ENCODE assay signal across 21 cellular contexts in the genomic region with DNA sequence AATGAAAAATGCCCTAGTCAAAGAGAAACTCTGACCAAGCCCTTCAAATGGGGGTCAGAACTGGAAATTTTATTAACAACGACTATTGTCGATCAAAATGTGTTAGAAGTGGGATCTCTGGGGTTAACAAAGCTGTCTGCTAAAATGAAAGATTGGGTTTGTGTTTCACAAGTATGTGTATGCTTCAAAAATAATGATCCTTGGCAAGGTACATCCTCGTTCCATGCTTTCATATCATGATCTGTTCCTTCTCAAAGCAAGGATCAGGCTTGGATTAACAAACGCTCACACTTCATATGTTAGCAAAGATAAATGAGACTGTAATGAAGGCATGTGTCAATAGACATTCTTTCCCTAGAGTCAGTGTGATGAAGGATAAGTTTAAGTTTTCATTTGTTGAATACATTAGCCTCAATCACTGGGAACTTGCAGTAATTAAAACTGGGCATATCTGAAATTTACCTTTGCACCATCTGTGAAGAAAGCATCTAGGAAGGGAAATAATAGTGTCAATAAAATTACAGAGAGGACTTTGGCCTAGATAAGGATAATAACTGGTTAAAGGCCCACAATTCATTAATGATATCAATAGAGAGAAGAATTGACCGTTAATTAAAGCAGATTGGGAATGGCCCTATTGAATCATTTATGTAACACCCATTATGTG.
A peak's percentile ranks its signal among the peaks of the same experiment; 100 is the strongest.
DNase-seq lines count a peak whose midpoint lies in the region; ATAC-seq, FAIRE-seq and TF ChIP-seq lines count a peak whose summit lies in the region.
"Had no signal": no experiment of that assay in that cellular context is flagged by ENCODE, and none has a peak within 500 bp of the region (broad histone marks: within the 10 kb centered on the region; RNA-seq: fewer than 3 reads in every experiment).

No MANE protein-coding gene starts in this region.

- H3K4me2 ChIP-seq in PC-3 (ENCODE audit: low read length), result no peak overlapping the region

- H3K9me2 ChIP-seq in PC-3 (replicated peaks; ENCODE audit: low read length), result no peaks in the 10 kb centered on the region

- H3K4me3 ChIP-seq in PC-3 (ENCODE audit: low read length) (no peak overlapping the region), gastroesophageal sphincter (no peak overlapping the region), small intestine (ENCODE audit: low read depth in 1 of 2, low read length in 2 of 2) (no peak overlapping the region)
- H3K4me3 ChIP-seq: GM23248, HAP-1 had no signal

- intact Hi-C loops in PC-3 (cut with micrococcal nuclease), result loop anchor here (5.0 to 10.0 kb wide), 2 partner anchors 103 to 179 kb away; no protein-coding TSS in a partner anchor
- intact Hi-C loops in natural killer cell (cut with micrococcal nuclease), result no loop called here

- no peaks in the 10 kb centered on the region for H3K27me3 ChIP-seq in PC-3 (ENCODE audit: low read length)
- no peaks in the 10 kb centered on the region for H3K27me3 ChIP-seq in gastroesophageal sphincter
- no peaks in the 10 kb centered on the region for H3K27me3 ChIP-seq in small intestine (ENCODE audit: control insufficient read depth in 2 of 2, insufficient read depth in 2 of 2, low read length in 2 of 2)
- H3K27me3 ChIP-seq: BE2C had no signal

- peaks cover 23% of the 10 kb centered on the region for H3F3A ChIP-seq in PC-3 (ENCODE audit: low read length, unreplicated experiment)

- TF ChIP-seq CTCF in PC-3 (conservative IDR thresholded peaks at IDR 0.05; ENCODE audit: low read depth, low read length) (no peak), gastroesophageal sphincter (IDR thresholded peaks at IDR 0.05) (no peak), natural killer cell (IDR thresholded peaks at IDR 0.05) (no peak)

- peaks cover 41 to 64% of the 10 kb centered on the region in 2 donors for H3K4me1 Mint-ChIP-seq in natural killer cell
- peaks cover 39% of the 10 kb centered on the region for H3K4me1 Mint-ChIP-seq in activated CD8-positive, alpha-beta T cell treated with anti-CD3 and anti-CD28 coated beads, Interleukin-2, amount 10 ng/mL, durations not matched to agents 7 days and 5 days (ENCODE audit: low read depth)

- H3K27ac ChIP-seq in PC-3 (ENCODE audit: low read length) (0 out of 2 replicates have a peak overlapping the region, but pooled peaks have one; percentile 96), gastroesophageal sphincter (peak overlapping the region in 3 of 4 donors; percentile 20 to 90 (median 46)), small intestine (ENCODE audit: low read depth in 1 of 2, low read length in 1 of 2) (no peak overlapping the region)
- H3K27ac ChIP-seq: GM23248 had no signal

- no peaks in the 10 kb centered on the region for H4K20me1 ChIP-seq in PC-3 (ENCODE audit: low read length)

- no peak for TF ChIP-seq POLR2A in gastroesophageal sphincter (IDR thresholded peaks at IDR 0.05)

- H3K36me3 ChIP-seq in PC-3 (ENCODE audit: low read depth, low read length), result no peaks in the 10 kb centered on the region
- no peaks in the 10 kb centered on the region for H3K36me3 ChIP-seq in gastroesophageal sphincter
- H3K36me3 ChIP-seq in small intestine (ENCODE audit: control insufficient read depth in 2 of 2, insufficient read depth in 2 of 2, low read length in 2 of 2), result no peaks in the 10 kb centered on the region
- H3K36me3 ChIP-seq: BE2C, HAP-1 had no signal

- FAIRE-seq in small intestine (lab: Jason Lieb, UNC), result no peak
- FAIRE-seq: GM12891 had no signal

- H3K79me2 ChIP-seq in PC-3 (ENCODE audit: low read length), result no peaks in the 10 kb centered on the region

- H3K9me3 ChIP-seq in PC-3 (ENCODE audit: low read length) (no peaks in the 10 kb centered on the region), gastroesophageal sphincter (peaks cover 0 to 4% (median 0%) of the 10 kb centered on the region in 3 donors), small intestine (ENCODE audit: control insufficient read depth, low read depth) (no peaks in the 10 kb centered on the region)
- H3K9me3 ChIP-seq: BE2C, HAP-1 had no signal

- CTCF ChIA-PET in PC-3 (lab: Charles Lee), result no interaction called here
- CTCF ChIA-PET in activated CD8-positive, alpha-beta T cell treated with anti-CD3 and anti-CD28 coated beads, Interleukin-2, amount 10 ng/mL, durations not matched to agents 7 days and 5 days (lab: Charles Lee), result interaction anchor here (0.9 kb wide), 1 partner anchor 9 kb away, joined by 3 read pairs; no protein-coding TSS in a partner anchor

- H2AFZ ChIP-seq in PC-3 (ENCODE audit: low read length), result no peak overlapping the region
- H2AFZ ChIP-seq: GM23248 had no signal

- peak overlapping the region; percentile 6 to 9 for H3K27ac Mint-ChIP-seq in natural killer cell
- H3K27ac Mint-ChIP-seq in activated CD8-positive, alpha-beta T cell treated with anti-CD3 and anti-CD28 coated beads, Interleukin-2, amount 10 ng/mL, durations not matched to agents 7 days and 5 days, result no peak overlapping the region

- no TSS peak for BruUV-seq in PC-3 (replicated peaks; lab: Mats Ljungman, UMichigan)

- H3K9me3 Mint-ChIP-seq in natural killer cell, result no peaks in the 10 kb centered on the region
- H3K9me3 Mint-ChIP-seq in activated CD8-positive, alpha-beta T cell treated with anti-CD3 and anti-CD28 coated beads, Interleukin-2, amount 10 ng/mL, durations not matched to agents 7 days and 5 days (ENCODE audit: insufficient read depth), result no peaks in the 10 kb centered on the region
- H3K9me3 Mint-ChIP-seq: CD8-positive, alpha-beta memory T cell had no signal

- no peak overlapping the region for H3K4me3 Mint-ChIP-seq in natural killer cell
- H3K4me3 Mint-ChIP-seq in activated CD8-positive, alpha-beta T cell treated with anti-CD3 and anti-CD28 coated beads, Interleukin-2, amount 10 ng/mL, durations not matched to agents 7 days and 5 days, result no peak overlapping the region
- H3K4me3 Mint-ChIP-seq: CD4-positive, CD25-positive, alpha-beta regulatory T cell had no signal

- POLR2A ChIA-PET in PC-3 (lab: Charles Lee; ENCODE audit: unreplicated experiment), result no interaction called here
- POLR2A ChIA-PET in activated CD8-positive, alpha-beta T cell treated with anti-CD3 and anti-CD28 coated beads, Interleukin-2, amount 10 ng/mL, durations not matched to agents 7 days and 5 days (lab: Charles Lee), result no interaction called here

- WGBS in gastroesophageal sphincter (ENCODE audit: low coverage in 1 of 2), 2 donors, result 54 to 73% methylated on average over 5 of the region's 5 CpGs
- 23 to 61% (median 43%) methylated on average over 5 of the region's 5 CpGs for WGBS in small intestine, 3 donors

- ATAC-seq in PC-3, result no peak
- ATAC-seq in gastroesophageal sphincter, result no peak
- ATAC-seq in natural killer cell, result no peak
- ATAC-seq in stimulated activated naive CD8-positive, alpha-beta T cell treated with anti-CD3 and anti-CD28 coated beads, Interleukin-15, Interleukin-2, amounts not matched to agents 100 U/mL and 50 U/mL, for 24 hours, result no peak
- ATAC-seq in activated CD8-positive, alpha-beta T cell treated with anti-CD3 and anti-CD28 coated beads, Interleukin-2, amount 10 ng/mL, durations not matched to agents 7 days and 5 days, result no peak

- no peaks in the 10 kb centered on the region for H3K36me3 Mint-ChIP-seq in natural killer cell
- peaks cover 56% of the 10 kb centered on the region for H3K36me3 Mint-ChIP-seq in activated CD8-positive, alpha-beta T cell treated with anti-CD3 and anti-CD28 coated beads, Interleukin-2, amount 10 ng/mL, durations not matched to agents 7 days and 5 days (ENCODE audit: low read depth)
- H3K36me3 Mint-ChIP-seq: CD4-positive, CD25-positive, alpha-beta regulatory T cell had no signal

- no peak for TF ChIP-seq EP300 in gastroesophageal sphincter (IDR thresholded peaks at IDR 0.05)

- DNase-seq in PC-3 (no peak), natural killer cell (no peak), small intestine (peak; percentile 92), NCI-H1105 (lab: John Stamatoyannopoulos, UW) (no peak), NCI-H2081 (lab: John Stamatoyannopoulos, UW) (no peak)
- DNase-seq in stimulated activated naive CD8-positive, alpha-beta T cell treated with anti-CD3 and anti-CD28 coated beads, Interleukin-15, Interleukin-2, amounts not matched to agents 100 U/mL and 50 U/mL, for 24 hours, result no peak
- no peak for DNase-seq in activated CD8-positive, alpha-beta T cell treated with anti-CD3 and anti-CD28 coated beads, Interleukin-2, amount 10 ng/mL, durations not matched to agents 7 days and 5 days
- DNase-seq: 8988T; BE2C; C1 segment of cervical spinal cord; CD4-positive, CD25-positive, alpha-beta regulatory T cell; CD8-positive, alpha-beta memory T cell; COR-L47; DMS 273 treated with DMSO at 0.1 percent for 48 hours; DMS53; DND-41; EL; GM23248 had no signal

- no peak overlapping the region for H3K9ac ChIP-seq in PC-3 (ENCODE audit: low read length)
- H3K9ac ChIP-seq: GM23248 had no signal

- no peaks in the 10 kb centered on the region for H3K27me3 Mint-ChIP-seq in natural killer cell (ENCODE audit: low read depth in 2 of 2)
- H3K27me3 Mint-ChIP-seq in activated CD8-positive, alpha-beta T cell treated with anti-CD3 and anti-CD28 coated beads, Interleukin-2, amount 10 ng/mL, durations not matched to agents 7 days and 5 days (ENCODE audit: low read depth), result no peaks in the 10 kb centered on the region
- H3K27me3 Mint-ChIP-seq: CD4-positive, CD25-positive, alpha-beta regulatory T cell; CD8-positive, alpha-beta memory T cell had no signal

- H3K4me1 ChIP-seq in PC-3 (ENCODE audit: insufficient read depth, low read length), result peaks cover 53% of the 10 kb centered on the region
- peaks cover 9 to 53% (median 13%) of the 10 kb centered on the region in 3 donors for H3K4me1 ChIP-seq in gastroesophageal sphincter
- peaks cover 0 to 9% of the 10 kb centered on the region in 2 donors for H3K4me1 ChIP-seq in small intestine (ENCODE audit: control insufficient read depth in 2 of 2, insufficient read depth in 1 of 2, low read depth in 1 of 2, low read length in 1 of 2)
- H3K4me1 ChIP-seq: BE2C, HAP-1 had no signal

Comparison
In these comparisons a context has a peak if more than half of its experiments do, and no peak if none do; other contexts are left out.
1. H3K27ac ChIP-seq: peak in PC-3 (single experiment) and gastroesophageal sphincter (3 of 4); none in small intestine (0 of 2).